ENCODE assay signal across 16 cellular contexts in the genomic region with DNA sequence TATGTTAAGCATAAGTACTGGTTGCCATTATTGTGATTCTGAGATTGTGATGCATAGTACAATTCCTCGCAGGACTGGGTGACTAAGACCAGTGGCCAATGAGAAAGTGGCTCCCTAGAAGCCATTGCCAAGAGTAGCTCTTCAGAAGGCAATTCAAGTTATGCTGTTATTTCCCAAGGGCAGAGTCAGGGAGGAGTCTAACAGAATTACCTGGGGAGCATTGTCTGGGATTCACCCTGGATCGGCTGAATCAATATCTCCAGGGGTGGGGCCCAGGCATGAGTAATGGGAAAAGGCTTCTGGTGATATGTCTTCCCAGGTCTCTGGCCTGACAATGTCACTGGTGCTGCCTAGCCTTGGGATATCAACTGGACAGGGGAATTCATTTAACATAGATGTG. TPM values are rescaled to one million over a fixed set of nuclear protein-coding genes. Genes with fewer than 3 reads are reported as not detected.
DNase-seq lines count a peak whose midpoint lies in the region; TF ChIP-seq lines count a peak whose summit lies in the region.
"Had no signal": no experiment of that assay in that cellular context is flagged by ENCODE, and none has a peak within 500 bp of the region (broad histone marks: within the 10 kb centered on the region; RNA-seq: fewer than 3 reads in every experiment).

No MANE protein-coding gene starts in this region.

- no peaks in the 10 kb centered on the region for H3K9me3 ChIP-seq in PC-9 (ENCODE audit: insufficient read depth, low read depth)

- intact Hi-C loops in PC-9 (cut with micrococcal nuclease; ENCODE audit: unreplicated experiment) = loop anchor here (5.0 kb wide), 1 partner anchor 37 kb away; no protein-coding TSS in a partner anchor

- DNase-seq in DMS53 (lab: John Stamatoyannopoulos, UW) (peak; percentile 13), DMS53 treated with DMSO at 0.1 percent for 48 hours (lab: John Stamatoyannopoulos, UW; ENCODE audit: unreplicated experiment) (no peak), PC-9 (peak; percentile 62 to 87), epithelial cell of prostate (ENCODE audit: low read depth, low spot score) (peak; percentile 54), mucosa of gallbladder (ENCODE audit: low spot score) (peak; percentile 65), COR-L47 (lab: John Stamatoyannopoulos, UW) (no peak), SKM-1 treated with dmso at 0.1 percent for 144 hours (lab: John Stamatoyannopoulos, UW; ENCODE audit: unreplicated experiment) (no peak)
- no peak for DNase-seq in activated naive CD4-positive, alpha-beta T cell treated with anti-CD3 and anti-CD28 coated beads, Interleukin-2, amount 50 U/mL, for 16 hours
- DNase-seq: CD8-positive, alpha-beta T cell; Kasumi-1; NCI-H1105 treated with DMSO at 0.1 percent for 48 hours; NCI-H1930; NCI-H2171 treated with DMSO at 0.1 percent for 48 hours; NCI-H510A had no signal

- H3K36me3 ChIP-seq in PC-9 (ENCODE audit: low read depth) = no peaks in the 10 kb centered on the region
- H3K36me3 ChIP-seq: BLaER1 had no signal

- H3K4me3 ChIP-seq in PC-9 = no peak overlapping the region
- H3K4me3 ChIP-seq: BLaER1 had no signal

- peaks cover 34% of the 10 kb centered on the region; the same call in 1 of the 2 replicates for H3F3A ChIP-seq in PC-9 (ENCODE audit: insufficient read depth, low read depth)

- no peaks in the 10 kb centered on the region for H3K27me3 ChIP-seq in PC-9 (ENCODE audit: insufficient read depth, low read depth)
- H3K27me3 ChIP-seq: BLaER1 had no signal

- BruUV-seq in PC-9 (replicated peaks; lab: Mats Ljungman, UMichigan) = no TSS peak

- H4K20me1 ChIP-seq in PC-9 (ENCODE audit: insufficient read depth) = no peaks in the 10 kb centered on the region
- H4K20me1 ChIP-seq: BLaER1 had no signal

- CTCF ChIA-PET in PC-9 (lab: Charles Lee) = no interaction called here

- no peak for TF ChIP-seq CTCF in PC-9 (conservative IDR thresholded peaks at IDR 0.05)

- no peaks in the 10 kb centered on the region for H3K9me2 ChIP-seq in PC-9 (ENCODE audit: insufficient read depth)

- peaks cover 37% of the 10 kb centered on the region for H3K4me1 ChIP-seq in PC-9 (replicated peaks; ENCODE audit: insufficient read depth)
- H3K4me1 ChIP-seq: BLaER1 had no signal

- peak overlapping the region; percentile 41 for H3K27ac ChIP-seq in PC-9
- H3K27ac ChIP-seq in epithelial cell of prostate = peak overlapping the region; percentile 49
- H3K27ac ChIP-seq: 22Rv1, BLaER1 had no signal

- H3K4me2 ChIP-seq in PC-9 = peak overlapping the region; percentile 2; the same call in 1 of the 2 replicates
- H3K4me2 ChIP-seq: BLaER1 had no signal

- H2AFZ ChIP-seq in PC-9 = no peak overlapping the region

- POLR2A ChIA-PET in PC-9 (lab: Charles Lee; ENCODE audit: unreplicated experiment) = interaction anchor here (0.6 kb wide), 2 partner anchors 10 to 24 kb away, joined by 3 to 7 read pairs; no protein-coding TSS in a partner anchor

- no peaks in the 10 kb centered on the region for H3K79me2 ChIP-seq in PC-9 (ENCODE audit: low read depth)

RNA-seq across cellular contexts. Expression of gene ARHGEF28, which starts 10.9 kb away (rescaled TPM):
- total RNA-seq in PC-9 (2021) = 62.5 and 77.5 TPM in 2 replicates
- 29.9 TPM for total RNA-seq in mucosa of gallbladder
- total RNA-seq: CD8-positive, alpha-beta T cell had no signal

RNA-seq across cellular contexts. Expression of gene UTP15, which starts 49.5 kb away (rescaled TPM):
- total RNA-seq in PC-9 (2021) (15.1 and 19.4 TPM in 2 replicates), mucosa of gallbladder (9.6 TPM)

RNA-seq across cellular contexts. Expression of gene ANKRA2, which starts 49.6 kb away (rescaled TPM):
- total RNA-seq in PC-9 (2021) (12.9 and 15.5 TPM in 2 replicates), mucosa of gallbladder (33.1 TPM)

Comparison
In these comparisons a context has a peak if more than half of its experiments do, and no peak if none do; other contexts are left out.
1. DNase-seq: peak in DMS53 (single experiment), PC-9 (2 of 2), epithelial cell of prostate (single experiment) and mucosa of gallbladder (single experiment); none in DMS53 treated with DMSO at 0.1 percent for 48 hours (single experiment), activated naive CD4-positive, alpha-beta T cell treated with anti-CD3 and anti-CD28 coated beads, Interleukin-2, amount 50 U/mL, for 16 hours (single experiment), COR-L47 (single experiment) and SKM-1 treated with dmso at 0.1 percent for 144 hours (single experiment).